Comparison of ENCODE assay signal across 8 cellular contexts in genomic region chr1:6259491-6260362, GRCh38. TPM values are rescaled to one million over a fixed set of nuclear protein-coding genes. Genes with fewer than 3 reads are reported as not detected.
DNase-seq lines count a peak whose midpoint lies in the region; ATAC-seq and TF ChIP-seq lines count a peak whose summit lies in the region.

No MANE protein-coding gene starts in this region.

- intact Hi-C loops in left lung (cut with DNase I), result loop anchor here in 1 of 2 donors (10.0 kb wide), 1 partner anchor 155 kb away; the partner anchor contains the start of gene HES2

- H3K9me3 ChIP-seq in BLaER1, result no peaks in the 10 kb centered on the region
- H3K9me3 ChIP-seq in left lung, result no peaks in the 10 kb centered on the region

- ATAC-seq in GM21528 (IDR thresholded peaks at IDR 0.05; ENCODE audit: low FRiP score, unreplicated experiment), result peak; percentile 55
- ATAC-seq in left lung, result peak; percentile 78
- no peak for ATAC-seq in GM19455 (IDR thresholded peaks at IDR 0.05; ENCODE audit: unreplicated experiment)

- DNase-seq in NCI-H2171 (lab: John Stamatoyannopoulos, UW), result peak; percentile 57
- DNase-seq in activated CD4-positive, alpha-beta T cell treated with anti-CD3 and anti-CD28 coated beads for 24 hours (ENCODE audit: low read depth in 2 of 2), result peak; percentile 45 to 68
- DNase-seq in chondrocyte (ENCODE audit: low spot score), result no peak
- DNase-seq in left lung, result peak; percentile 86 to 92
- peak; percentile 72 to 77 for DNase-seq in stimulated activated CD4-positive, alpha-beta T cell treated with anti-CD3 and anti-CD28 coated beads, Interleukin-4, amount 100 ng/mL, for 4 hours

- H3K4me1 Mint-ChIP-seq in chondrocyte (ENCODE audit: low read depth), result peaks cover 6% of the 10 kb centered on the region

- TF ChIP-seq CTCF in chondrocyte (IDR thresholded peaks at IDR 0.05) (no peak), left lung (IDR thresholded peaks at IDR 0.05) (no peak)

- H3K36me3 Mint-ChIP-seq in chondrocyte (ENCODE audit: low read depth), result no peaks in the 10 kb centered on the region

- H3K4me2 ChIP-seq in BLaER1, result peak overlapping the region; percentile 99

- H3K4me3 Mint-ChIP-seq in chondrocyte (ENCODE audit: unreplicated experiment), result peak overlapping the region; percentile 42

- no peaks in the 10 kb centered on the region for H3K9me3 Mint-ChIP-seq in chondrocyte (ENCODE audit: low read depth)

- peaks cover 7% of the 10 kb centered on the region; the same call in 1 of the 2 replicates for H3K36me3 ChIP-seq in BLaER1
- no peaks in the 10 kb centered on the region for H3K36me3 ChIP-seq in left lung

- H3K4me3 ChIP-seq in BLaER1 (peak overlapping the region; percentile 89), left lung (peak overlapping the region; percentile 52 to 61)

- H3K9ac ChIP-seq in BLaER1, result no peak overlapping the region

- H4K20me1 ChIP-seq in BLaER1, result peaks cover 61% of the 10 kb centered on the region

- no peak overlapping the region for H3K27ac Mint-ChIP-seq in chondrocyte (ENCODE audit: unreplicated experiment)

- H3K27ac ChIP-seq in BLaER1, result no peak overlapping the region
- no peak overlapping the region for H3K27ac ChIP-seq in left lung

- H3K27me3 ChIP-seq in BLaER1 (no peaks in the 10 kb centered on the region), left lung (peaks cover 0 to 69% of the 10 kb centered on the region in 2 donors)

- H3K27me3 Mint-ChIP-seq in chondrocyte (ENCODE audit: low read depth), result no peaks in the 10 kb centered on the region

- peaks cover 47% of the 10 kb centered on the region for H3K4me1 ChIP-seq in BLaER1
- H3K4me1 ChIP-seq in left lung, result peaks cover 6 to 26% of the 10 kb centered on the region in 2 donors

RNA-seq across cellular contexts. Expression of gene GPR153, which starts 1.2 kb away (rescaled TPM):
- total RNA-seq in chondrocyte, result 4.2 to 5.8 TPM (median 4.4 TPM) in 3 replicates
- total RNA-seq in left lung, result 10 to 100 TPM; 15.3 to 16.4 TPM

RNA-seq across cellular contexts. Expression of gene HES3, which starts 15.7 kb away (rescaled TPM):
- total RNA-seq in chondrocyte (not detected in 3 replicates), left lung (not detected)

RNA-seq across cellular contexts. Expression of gene ICMT, which starts 24.0 kb away (rescaled TPM):
- total RNA-seq in chondrocyte, result 72.7 to 94.2 TPM (median 73.1 TPM) in 3 replicates
- total RNA-seq in left lung, result 10 to 100 TPM; 70.0 to 84.1 TPM

RNA-seq across cellular contexts. Expression of gene RNF207, which starts 53.8 kb away (rescaled TPM):
- total RNA-seq in chondrocyte (15.6 to 19.9 TPM (median 17.9 TPM) in 3 replicates), left lung (10 to 100 TPM; 11.9 to 12.6 TPM)
